1 cellular context compared by ENCODE assay signal in the genomic region with DNA sequence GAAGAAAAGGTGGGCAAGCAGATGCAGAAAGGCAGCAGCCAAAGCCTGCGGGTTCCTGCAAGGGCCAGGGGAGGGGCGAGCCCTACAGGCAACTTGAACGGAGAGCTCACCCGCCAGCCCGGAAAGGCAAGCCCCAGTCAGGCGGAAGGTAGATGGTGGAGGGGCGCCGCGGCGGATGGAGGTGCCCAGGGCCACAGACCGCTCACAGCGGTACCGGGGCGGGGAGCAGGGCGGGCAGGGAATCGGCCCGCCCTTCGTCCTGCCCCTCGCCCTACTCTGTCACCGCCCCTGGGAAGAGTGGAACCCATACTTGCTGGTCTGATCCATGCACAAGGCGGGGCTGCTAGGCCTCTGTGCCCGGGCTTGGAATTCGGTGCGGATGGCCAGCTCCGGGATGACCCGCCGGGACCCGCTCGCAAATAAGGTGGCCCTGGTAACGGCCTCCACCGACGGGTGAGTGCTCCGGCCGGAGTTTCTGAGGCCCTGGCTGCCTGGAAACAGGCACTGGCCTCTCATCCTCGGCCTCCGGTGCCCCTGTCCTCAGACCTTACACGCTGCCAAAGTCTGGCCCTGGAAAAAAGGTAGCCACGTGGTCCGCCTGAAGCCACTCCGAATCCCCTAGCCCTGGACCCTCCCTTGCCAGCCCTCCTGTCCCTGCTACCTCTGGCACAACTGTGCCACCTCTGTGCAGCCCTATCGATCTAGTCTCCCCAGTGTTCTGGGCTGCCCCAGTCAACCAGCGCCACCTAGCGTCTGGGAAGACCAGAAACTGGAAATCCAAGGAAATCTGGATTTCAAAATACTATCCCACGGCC.
TF ChIP-seq lines count a peak whose summit lies in the region.

A gene (plus strand): TSS at position 307 of the 815 bp plus-strand sequence. CDS start 19 bp downstream, at position 326.

TF ChIP-seq in HepG2, 621 proteins besides CTCF, POLR2A, EP300 and RAD21 (continued from another document and continues in another):
- TF ChIP-seq, protein P1, sequence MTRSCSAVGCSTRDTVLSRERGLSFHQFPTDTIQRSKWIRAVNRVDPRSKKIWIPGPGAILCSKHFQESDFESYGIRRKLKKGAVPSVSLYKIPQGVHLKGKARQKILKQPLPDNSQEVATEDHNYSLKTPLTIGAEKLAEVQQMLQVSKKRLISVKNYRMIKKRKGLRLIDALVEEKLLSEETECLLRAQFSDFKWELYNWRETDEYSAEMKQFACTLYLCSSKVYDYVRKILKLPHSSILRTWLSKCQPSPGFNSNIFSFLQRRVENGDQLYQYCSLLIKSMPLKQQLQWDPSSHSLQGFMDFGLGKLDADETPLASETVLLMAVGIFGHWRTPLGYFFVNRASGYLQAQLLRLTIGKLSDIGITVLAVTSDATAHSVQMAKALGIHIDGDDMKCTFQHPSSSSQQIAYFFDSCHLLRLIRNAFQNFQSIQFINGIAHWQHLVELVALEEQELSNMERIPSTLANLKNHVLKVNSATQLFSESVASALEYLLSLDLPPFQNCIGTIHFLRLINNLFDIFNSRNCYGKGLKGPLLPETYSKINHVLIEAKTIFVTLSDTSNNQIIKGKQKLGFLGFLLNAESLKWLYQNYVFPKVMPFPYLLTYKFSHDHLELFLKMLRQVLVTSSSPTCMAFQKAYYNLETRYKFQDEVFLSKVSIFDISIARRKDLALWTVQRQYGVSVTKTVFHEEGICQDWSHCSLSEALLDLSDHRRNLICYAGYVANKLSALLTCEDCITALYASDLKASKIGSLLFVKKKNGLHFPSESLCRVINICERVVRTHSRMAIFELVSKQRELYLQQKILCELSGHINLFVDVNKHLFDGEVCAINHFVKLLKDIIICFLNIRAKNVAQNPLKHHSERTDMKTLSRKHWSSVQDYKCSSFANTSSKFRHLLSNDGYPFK (CRISPR knock-in tag; IDR thresholded peaks at IDR 0.05; ENCODE audit: borderline replicate concordance): peak; percentile 97
- TF ChIP-seq ZNF619 (CRISPR knock-in tag; IDR thresholded peaks at IDR 0.05) (peak; percentile 93), ZNF253 (CRISPR knock-in tag; IDR thresholded peaks at IDR 0.05; ENCODE audit: borderline replicate concordance) (0 out of 2 replicates have a peak, but pooled peaks have one; percentile 34), ZNF557 (CRISPR knock-in tag; IDR thresholded peaks at IDR 0.05) (peak; percentile 94), ASH2L (IDR thresholded peaks at IDR 0.05; ENCODE audit: insufficient read length, low read depth, low read length) (peak; percentile 97), KLF15 (CRISPR knock-in tag; IDR thresholded peaks at IDR 0.05; ENCODE audit: borderline replicate concordance) (peak; percentile 87), NFE2L2 (IDR thresholded peaks at IDR 0.05; ENCODE audit: low read length) (no peak), FLYWCH1 (CRISPR knock-in tag; IDR thresholded peaks at IDR 0.05) (0 out of 2 replicates have a peak, but pooled peaks have one; percentile 85), ZNF563 (CRISPR knock-in tag; IDR thresholded peaks at IDR 0.05) (peak; percentile 99), CHD4 (IDR thresholded peaks at IDR 0.05; ENCODE audit: borderline replicate concordance, low read length) (0 out of 2 replicates have a peak, but pooled peaks have one; percentile 53), TEAD2 (CRISPR knock-in tag; IDR thresholded peaks at IDR 0.05) (peak; percentile 91), GTF3A (CRISPR knock-in tag; conservative IDR thresholded peaks at IDR 0.05) (no peak), JDP2 (CRISPR knock-in tag; IDR thresholded peaks at IDR 0.05; ENCODE audit: borderline replicate concordance) (no peak), TBX3 (IDR thresholded peaks at IDR 0.05; ENCODE audit: borderline replicate concordance) (no peak), PHF5A (CRISPR knock-in tag; IDR thresholded peaks at IDR 0.05; ENCODE audit: low read depth, unreplicated experiment) (peak; percentile 97), ZFP41 (CRISPR knock-in tag; IDR thresholded peaks at IDR 0.05; ENCODE audit: borderline replicate concordance) (peak; percentile 96), TGIF2 (CRISPR knock-in tag; IDR thresholded peaks at IDR 0.05) (peak; percentile 77), ZNF878 (CRISPR knock-in tag; IDR thresholded peaks at IDR 0.05) (no peak; the same call in 1 of the 2 replicates), NCOR1 (IDR thresholded peaks at IDR 0.05; ENCODE audit: borderline replicate concordance, low read length) (peak; percentile 69), REL (CRISPR knock-in tag; conservative IDR thresholded peaks at IDR 0.05) (no peak), ZFP37 (CRISPR knock-in tag; IDR thresholded peaks at IDR 0.05; ENCODE audit: borderline replicate concordance) (peak; percentile 96), EHMT2 (IDR thresholded peaks at IDR 0.05; ENCODE audit: borderline replicate concordance, low read depth, low read length) (no peak), ZNF839 (CRISPR knock-in tag; IDR thresholded peaks at IDR 0.05; ENCODE audit: borderline replicate concordance) (peak; percentile 97; the same call in 1 of the 2 replicates), ZBTB7A (CRISPR knock-in tag; IDR thresholded peaks at IDR 0.05) (peak; percentile 89; the same call in 1 of the 2 replicates), ZFP36 (IDR thresholded peaks at IDR 0.05; ENCODE audit: borderline replicate concordance, low read depth, low read length, partially characterized antibody) (no peak), KDM4B (CRISPR knock-in tag; IDR thresholded peaks at IDR 0.05) (no peak; the same call in 1 of the 2 replicates)
- TF ChIP-seq, protein P2, sequence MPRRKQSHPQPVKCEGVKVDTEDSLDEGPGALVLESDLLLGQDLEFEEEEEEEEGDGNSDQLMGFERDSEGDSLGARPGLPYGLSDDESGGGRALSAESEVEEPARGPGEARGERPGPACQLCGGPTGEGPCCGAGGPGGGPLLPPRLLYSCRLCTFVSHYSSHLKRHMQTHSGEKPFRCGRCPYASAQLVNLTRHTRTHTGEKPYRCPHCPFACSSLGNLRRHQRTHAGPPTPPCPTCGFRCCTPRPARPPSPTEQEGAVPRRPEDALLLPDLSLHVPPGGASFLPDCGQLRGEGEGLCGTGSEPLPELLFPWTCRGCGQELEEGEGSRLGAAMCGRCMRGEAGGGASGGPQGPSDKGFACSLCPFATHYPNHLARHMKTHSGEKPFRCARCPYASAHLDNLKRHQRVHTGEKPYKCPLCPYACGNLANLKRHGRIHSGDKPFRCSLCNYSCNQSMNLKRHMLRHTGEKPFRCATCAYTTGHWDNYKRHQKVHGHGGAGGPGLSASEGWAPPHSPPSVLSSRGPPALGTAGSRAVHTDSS (CRISPR knock-in tag; conservative IDR thresholded peaks at IDR 0.05): no peak; the same call in 1 of the 2 replicates
- TF ChIP-seq, protein P3, sequence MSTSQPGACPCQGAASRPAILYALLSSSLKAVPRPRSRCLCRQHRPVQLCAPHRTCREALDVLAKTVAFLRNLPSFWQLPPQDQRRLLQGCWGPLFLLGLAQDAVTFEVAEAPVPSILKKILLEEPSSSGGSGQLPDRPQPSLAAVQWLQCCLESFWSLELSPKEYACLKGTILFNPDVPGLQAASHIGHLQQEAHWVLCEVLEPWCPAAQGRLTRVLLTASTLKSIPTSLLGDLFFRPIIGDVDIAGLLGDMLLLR (CRISPR knock-in tag; IDR thresholded peaks at IDR 0.05): peak; percentile 90
- TF ChIP-seq, protein P4, sequence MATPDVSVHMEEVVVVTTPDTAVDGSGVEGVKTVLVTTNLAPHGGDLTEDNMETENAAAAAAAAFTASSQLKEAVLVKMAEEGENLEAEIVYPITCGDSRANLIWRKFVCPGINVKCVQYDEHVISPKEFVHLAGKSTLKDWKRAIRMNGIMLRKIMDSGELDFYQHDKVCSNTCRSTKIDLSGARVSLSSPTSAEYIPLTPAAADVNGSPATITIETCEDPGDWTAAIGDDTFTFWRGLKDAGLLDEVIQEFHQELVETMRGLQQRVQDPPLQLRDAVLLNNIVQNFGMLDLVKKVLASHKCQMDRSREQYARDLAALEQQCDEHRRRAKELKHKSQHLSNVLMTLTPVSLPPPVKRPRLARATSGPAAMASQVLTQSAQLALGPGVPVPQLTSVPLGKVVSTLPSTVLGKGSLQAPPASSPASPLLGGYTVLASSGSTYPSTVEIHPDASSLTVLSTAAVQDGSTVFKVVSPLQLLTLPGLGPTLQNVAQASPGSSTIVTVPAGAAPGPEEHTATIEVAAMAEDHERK (CRISPR knock-in tag; IDR thresholded peaks at IDR 0.05; ENCODE audit: low read depth): peak; percentile 33; the same call in 1 of the 2 replicates
- TF ChIP-seq, protein P5, sequence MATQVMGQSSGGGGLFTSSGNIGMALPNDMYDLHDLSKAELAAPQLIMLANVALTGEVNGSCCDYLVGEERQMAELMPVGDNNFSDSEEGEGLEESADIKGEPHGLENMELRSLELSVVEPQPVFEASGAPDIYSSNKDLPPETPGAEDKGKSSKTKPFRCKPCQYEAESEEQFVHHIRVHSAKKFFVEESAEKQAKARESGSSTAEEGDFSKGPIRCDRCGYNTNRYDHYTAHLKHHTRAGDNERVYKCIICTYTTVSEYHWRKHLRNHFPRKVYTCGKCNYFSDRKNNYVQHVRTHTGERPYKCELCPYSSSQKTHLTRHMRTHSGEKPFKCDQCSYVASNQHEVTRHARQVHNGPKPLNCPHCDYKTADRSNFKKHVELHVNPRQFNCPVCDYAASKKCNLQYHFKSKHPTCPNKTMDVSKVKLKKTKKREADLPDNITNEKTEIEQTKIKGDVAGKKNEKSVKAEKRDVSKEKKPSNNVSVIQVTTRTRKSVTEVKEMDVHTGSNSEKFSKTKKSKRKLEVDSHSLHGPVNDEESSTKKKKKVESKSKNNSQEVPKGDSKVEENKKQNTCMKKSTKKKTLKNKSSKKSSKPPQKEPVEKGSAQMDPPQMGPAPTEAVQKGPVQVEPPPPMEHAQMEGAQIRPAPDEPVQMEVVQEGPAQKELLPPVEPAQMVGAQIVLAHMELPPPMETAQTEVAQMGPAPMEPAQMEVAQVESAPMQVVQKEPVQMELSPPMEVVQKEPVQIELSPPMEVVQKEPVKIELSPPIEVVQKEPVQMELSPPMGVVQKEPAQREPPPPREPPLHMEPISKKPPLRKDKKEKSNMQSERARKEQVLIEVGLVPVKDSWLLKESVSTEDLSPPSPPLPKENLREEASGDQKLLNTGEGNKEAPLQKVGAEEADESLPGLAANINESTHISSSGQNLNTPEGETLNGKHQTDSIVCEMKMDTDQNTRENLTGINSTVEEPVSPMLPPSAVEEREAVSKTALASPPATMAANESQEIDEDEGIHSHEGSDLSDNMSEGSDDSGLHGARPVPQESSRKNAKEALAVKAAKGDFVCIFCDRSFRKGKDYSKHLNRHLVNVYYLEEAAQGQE (IDR thresholded peaks at IDR 0.05; ENCODE audit: borderline replicate concordance in 1 of 2, low read depth in 1 of 2, low read length in 2 of 2): peak in 1 of 2 experiments; percentile 38; a peak in 1 of 4 replicates
- TF ChIP-seq, protein P6, sequence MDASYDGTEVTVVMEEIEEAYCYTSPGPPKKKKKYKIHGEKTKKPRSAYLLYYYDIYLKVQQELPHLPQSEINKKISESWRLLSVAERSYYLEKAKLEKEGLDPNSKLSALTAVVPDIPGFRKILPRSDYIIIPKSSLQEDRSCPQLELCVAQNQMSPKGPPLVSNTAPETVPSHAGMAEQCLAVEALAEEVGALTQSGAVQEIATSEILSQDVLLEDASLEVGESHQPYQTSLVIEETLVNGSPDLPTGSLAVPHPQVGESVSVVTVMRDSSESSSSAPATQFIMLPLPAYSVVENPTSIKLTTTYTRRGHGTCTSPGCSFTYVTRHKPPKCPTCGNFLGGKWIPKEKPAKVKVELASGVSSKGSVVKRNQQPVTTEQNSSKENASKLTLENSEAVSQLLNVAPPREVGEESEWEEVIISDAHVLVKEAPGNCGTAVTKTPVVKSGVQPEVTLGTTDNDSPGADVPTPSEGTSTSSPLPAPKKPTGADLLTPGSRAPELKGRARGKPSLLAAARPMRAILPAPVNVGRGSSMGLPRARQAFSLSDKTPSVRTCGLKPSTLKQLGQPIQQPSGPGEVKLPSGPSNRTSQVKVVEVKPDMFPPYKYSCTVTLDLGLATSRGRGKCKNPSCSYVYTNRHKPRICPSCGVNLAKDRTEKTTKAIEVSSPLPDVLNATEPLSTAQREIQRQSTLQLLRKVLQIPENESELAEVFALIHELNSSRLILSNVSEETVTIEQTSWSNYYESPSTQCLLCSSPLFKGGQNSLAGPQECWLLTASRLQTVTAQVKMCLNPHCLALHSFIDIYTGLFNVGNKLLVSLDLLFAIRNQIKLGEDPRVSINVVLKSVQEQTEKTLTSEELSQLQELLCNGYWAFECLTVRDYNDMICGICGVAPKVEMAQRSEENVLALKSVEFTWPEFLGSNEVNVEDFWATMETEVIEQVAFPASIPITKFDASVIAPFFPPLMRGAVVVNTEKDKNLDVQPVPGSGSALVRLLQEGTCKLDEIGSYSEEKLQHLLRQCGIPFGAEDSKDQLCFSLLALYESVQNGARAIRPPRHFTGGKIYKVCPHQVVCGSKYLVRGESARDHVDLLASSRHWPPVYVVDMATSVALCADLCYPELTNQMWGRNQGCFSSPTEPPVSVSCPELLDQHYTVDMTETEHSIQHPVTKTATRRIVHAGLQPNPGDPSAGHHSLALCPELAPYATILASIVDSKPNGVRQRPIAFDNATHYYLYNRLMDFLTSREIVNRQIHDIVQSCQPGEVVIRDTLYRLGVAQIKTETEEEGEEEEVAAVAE (CRISPR knock-in tag; IDR thresholded peaks at IDR 0.05; ENCODE audit: borderline replicate concordance): peak; percentile 76
- TF ChIP-seq, protein P7, sequence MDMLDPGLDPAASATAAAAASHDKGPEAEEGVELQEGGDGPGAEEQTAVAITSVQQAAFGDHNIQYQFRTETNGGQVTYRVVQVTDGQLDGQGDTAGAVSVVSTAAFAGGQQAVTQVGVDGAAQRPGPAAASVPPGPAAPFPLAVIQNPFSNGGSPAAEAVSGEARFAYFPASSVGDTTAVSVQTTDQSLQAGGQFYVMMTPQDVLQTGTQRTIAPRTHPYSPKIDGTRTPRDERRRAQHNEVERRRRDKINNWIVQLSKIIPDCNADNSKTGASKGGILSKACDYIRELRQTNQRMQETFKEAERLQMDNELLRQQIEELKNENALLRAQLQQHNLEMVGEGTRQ (IDR thresholded peaks at IDR 0.05; ENCODE audit: low read depth, low read length): no peak
- TF ChIP-seq, protein P7 (CRISPR knock-in tag; IDR thresholded peaks at IDR 0.05; ENCODE audit: borderline replicate concordance): peak; percentile 56; the same call in 1 of the 2 replicates
- TF ChIP-seq, protein P8, sequence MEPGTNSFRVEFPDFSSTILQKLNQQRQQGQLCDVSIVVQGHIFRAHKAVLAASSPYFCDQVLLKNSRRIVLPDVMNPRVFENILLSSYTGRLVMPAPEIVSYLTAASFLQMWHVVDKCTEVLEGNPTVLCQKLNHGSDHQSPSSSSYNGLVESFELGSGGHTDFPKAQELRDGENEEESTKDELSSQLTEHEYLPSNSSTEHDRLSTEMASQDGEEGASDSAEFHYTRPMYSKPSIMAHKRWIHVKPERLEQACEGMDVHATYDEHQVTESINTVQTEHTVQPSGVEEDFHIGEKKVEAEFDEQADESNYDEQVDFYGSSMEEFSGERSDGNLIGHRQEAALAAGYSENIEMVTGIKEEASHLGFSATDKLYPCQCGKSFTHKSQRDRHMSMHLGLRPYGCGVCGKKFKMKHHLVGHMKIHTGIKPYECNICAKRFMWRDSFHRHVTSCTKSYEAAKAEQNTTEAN (CRISPR knock-in tag; conservative IDR thresholded peaks at IDR 0.05): peak; percentile 80
